ENCODE assay signal across 1 cellular context in the genomic region with DNA sequence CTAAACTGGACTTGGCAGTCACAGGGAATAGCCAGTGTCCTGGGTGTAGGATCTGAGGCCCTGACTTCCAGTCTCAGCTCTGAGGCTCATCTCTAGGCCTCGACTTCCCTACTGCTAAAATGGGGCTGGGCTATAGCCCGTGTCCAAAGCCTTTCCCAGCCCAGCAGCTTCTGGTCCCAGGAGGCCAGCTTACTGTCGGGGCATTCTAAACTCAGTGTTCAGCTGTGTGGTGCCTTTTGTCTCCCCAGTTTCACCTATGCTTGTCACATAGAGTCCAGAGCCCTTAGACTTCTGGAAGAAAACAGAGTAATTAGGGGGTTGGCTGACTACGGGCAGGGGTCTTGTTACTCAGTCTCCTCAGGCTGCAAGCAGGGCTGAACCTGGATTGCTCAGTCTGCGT.
TF ChIP-seq lines count a peak whose summit lies in the region.

No MANE protein-coding gene starts in this region.

TF ChIP-seq in H1, 55 proteins besides CTCF, POLR2A, EP300 and RAD21 (continued from another document):
- no peak for TF ChIP-seq TCF12 (IDR thresholded peaks at IDR 0.05; ENCODE audit: low read depth, low read length)
